9 cellular contexts compared by ENCODE assay signal in the genomic region with DNA sequence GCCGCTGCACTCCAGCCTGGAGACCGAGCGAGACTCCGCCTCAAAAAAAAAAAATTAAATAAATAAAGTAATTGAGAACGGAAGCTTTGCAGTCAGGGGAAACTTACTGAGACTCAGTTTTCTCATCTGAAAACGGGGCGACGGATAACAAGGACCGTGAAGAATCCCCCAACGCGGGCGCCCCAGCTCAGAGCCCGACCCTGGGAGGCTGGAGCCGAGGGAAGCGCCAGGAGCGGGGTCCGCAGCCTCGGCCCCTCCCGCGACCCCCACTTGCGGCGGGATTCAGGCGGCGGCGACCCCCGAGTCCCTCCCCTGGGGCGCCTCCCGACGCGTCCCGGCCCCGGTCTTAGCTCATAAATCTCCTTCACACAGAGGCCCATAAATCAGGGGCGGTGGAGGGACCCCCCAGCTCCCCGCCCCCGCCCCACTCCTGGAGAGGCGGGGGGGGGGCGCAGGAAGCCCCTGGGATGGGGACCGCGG. TPM values are rescaled to one million over a fixed set of nuclear protein-coding genes. Genes with fewer than 3 reads are reported as not detected.
DNase-seq lines count a peak whose midpoint lies in the region; ATAC-seq and TF ChIP-seq lines count a peak whose summit lies in the region.
"Had no signal": no experiment of that assay in that cellular context is flagged by ENCODE, and none has a peak within 500 bp of the region (broad histone marks: within the 10 kb centered on the region; RNA-seq: fewer than 3 reads in every experiment).

No MANE protein-coding gene starts in this region.

- no peaks in the 10 kb centered on the region for H3K36me3 Mint-ChIP-seq in T-cell
- no peaks in the 10 kb centered on the region for H3K36me3 Mint-ChIP-seq in glutamatergic neuron (ENCODE audit: unreplicated experiment)

- DNase-seq in HCEC 1CT (peak; percentile 23), T-cell (no peak), glutamatergic neuron (no peak), gastrocnemius medialis (no peak), NCI-H2029 (lab: John Stamatoyannopoulos, UW) (no peak), SKM-1 treated with dmso at 0.1 percent for 144 hours (lab: John Stamatoyannopoulos, UW; ENCODE audit: unreplicated experiment) (no peak), omental fat pad (ENCODE audit: low spot score) (no peak)

- no peak for TF ChIP-seq POLR2A in gastrocnemius medialis (IDR thresholded peaks at IDR 0.05)

- peaks cover 0 to 27% (median 14%) of the 10 kb centered on the region in 3 donors for H3K27me3 ChIP-seq in gastrocnemius medialis

- no peaks in the 10 kb centered on the region for H3K9me3 Mint-ChIP-seq in T-cell
- H3K9me3 Mint-ChIP-seq in glutamatergic neuron (ENCODE audit: unreplicated experiment), result peaks cover 7% of the 10 kb centered on the region

- ATAC-seq in T-cell (replicated peaks in 1 of 4) (no peak), gastrocnemius medialis (no peak), omental fat pad (ENCODE audit: low FRiP score) (no peak), GM21528 (IDR thresholded peaks at IDR 0.05; ENCODE audit: low FRiP score, unreplicated experiment) (no peak)

- H3K27me3 Mint-ChIP-seq in T-cell, result peaks cover 12 to 31% of the 10 kb centered on the region in 2 donors
- peaks cover 8% of the 10 kb centered on the region for H3K27me3 Mint-ChIP-seq in glutamatergic neuron (ENCODE audit: unreplicated experiment)

- in situ Hi-C loops in gastrocnemius medialis (cut with MboI; ENCODE audit: low sequenced_read_pairs in 4 of 4), result loop anchor here in 3 of 4 donors (10.0 to 25.0 kb wide), 4 partner anchors 75 to 377 kb away; partner anchors contain the start of genes RILP (in 2 of the 3), SCARF1 (in 2 of the 3), SLC43A2 (in 2 of the 3) and INPP5K (in 1 of the 3)

- peak overlapping the region; percentile 50 to 76 (median 54) for H3K4me3 ChIP-seq in gastrocnemius medialis

- no peaks in the 10 kb centered on the region for H3K9me3 ChIP-seq in gastrocnemius medialis

- POLR2A ChIA-PET in T-cell (lab: Charles Lee), result interaction anchor here in 1 of 2 donors (0.7 kb wide), 1 partner anchor 273 kb away, joined by 5 read pairs; no protein-coding TSS in a partner anchor

- peaks cover 20 to 32% (median 28%) of the 10 kb centered on the region in 3 donors for H3K4me1 Mint-ChIP-seq in T-cell
- no peaks in the 10 kb centered on the region for H3K4me1 Mint-ChIP-seq in glutamatergic neuron (ENCODE audit: low read depth, unreplicated experiment)

- TF ChIP-seq CTCF in glutamatergic neuron (IDR thresholded peaks at IDR 0.05; ENCODE audit: partially characterized antibody, unreplicated experiment) (no peak), gastrocnemius medialis (IDR thresholded peaks at IDR 0.05 in 4 of 5, conservative IDR thresholded peaks at IDR 0.05 in 1 of 5) (no peak), omental fat pad (IDR thresholded peaks at IDR 0.05) (no peak)

- no peak overlapping the region for H3K27ac Mint-ChIP-seq in T-cell
- H3K27ac Mint-ChIP-seq in glutamatergic neuron (ENCODE audit: unreplicated experiment), result no peak overlapping the region

- H3K4me1 ChIP-seq in gastrocnemius medialis, result peaks cover 0 to 11% of the 10 kb centered on the region in 2 donors

- CTCF ChIA-PET in T-cell (lab: Charles Lee), result interaction anchor here (0.6 to 1.2 kb wide), 6 partner anchors 9 to 200 kb away, joined by 3 to 7 read pairs (median 4); no protein-coding TSS in a partner anchor

- H3K4me3 Mint-ChIP-seq in T-cell (peak overlapping the region; percentile 72 to 79 (median 74)), glutamatergic neuron (ENCODE audit: unreplicated experiment) (peak overlapping the region; percentile 80)

- H3K36me3 ChIP-seq in gastrocnemius medialis, result no peaks in the 10 kb centered on the region

- H3K27ac ChIP-seq in gastrocnemius medialis, result peak overlapping the region in 2 of 4 donors; percentile 56 to 66

- intact Hi-C loops in gastrocnemius medialis (cut with DNase I; ENCODE audit: low total_unique reads), result loop anchor here (1.0 kb wide), 1 partner anchor 72 kb away; no protein-coding TSS in a partner anchor

RNA-seq across cellular contexts. Expression of gene BHLHA9, which starts 10.3 kb away (rescaled TPM):
- not detected for total RNA-seq in T-cell
- total RNA-seq in glutamatergic neuron (ENCODE audit: unreplicated experiment), result not detected
- not detected for total RNA-seq in gastrocnemius medialis
- total RNA-seq in omental fat pad, result not detected
- total RNA-seq: myocyte had no signal

RNA-seq across cellular contexts. Expression of gene TRARG1, which starts 19.5 kb away (rescaled TPM):
- total RNA-seq in T-cell, result not detected
- 0.98 TPM for total RNA-seq in glutamatergic neuron (ENCODE audit: unreplicated experiment)
- total RNA-seq in gastrocnemius medialis, result 1 to 10 TPM in 1 of 4 donors, under 1 TPM in 3; 0.53 to 1.1 (median 0.89) TPM
- 100 to 1,000 TPM in 2 of 4 donors, 10 to 100 TPM in 2; 46.8 to 282 (median 105) TPM for total RNA-seq in omental fat pad
- total RNA-seq: myocyte had no signal

Comparison
In these comparisons a context has a peak if more than half of its experiments do, and no peak if none do; other contexts are left out.
1. RNA of gene TRARG1, which starts 19.5 kb away (total RNA-seq): 46.8 to 282 TPM in omental fat pad; 0.98 TPM in glutamatergic neuron (single experiment), 0.53 to 1.1 TPM in gastrocnemius medialis and not detected in T-cell; every median in the first group is over 10 times any median in the second.